Comparison of ENCODE assay signal across 8 cellular contexts in genomic region chr14:28609228-28609828, GRCh38.
A peak's percentile ranks its signal among the peaks of the same experiment; 100 is the strongest.
DNase-seq lines count a peak whose midpoint lies in the region; ATAC-seq and TF ChIP-seq lines count a peak whose summit lies in the region.

No MANE protein-coding gene starts in this region.

- no peaks in the 10 kb centered on the region for H3K4me1 ChIP-seq in lower lobe of right lung

- no peak overlapping the region for H3K4me3 ChIP-seq in lower lobe of right lung

- peak overlapping the region; percentile 84 for H3K27ac ChIP-seq in caudate nucleus (ENCODE audit: low read depth, low read length)
- H3K27ac ChIP-seq in lower lobe of right lung: no peak overlapping the region

- intact Hi-C loops in lower lobe of right lung (cut with DNase I): no loop called here

- DNase-seq in activated T-cell treated with anti-CD3 and anti-CD28 coated beads for 48 hours (ENCODE audit: low read depth) (peak; percentile 3), OCI-M1 (lab: John Stamatoyannopoulos, UW) (peak; percentile 77), caudate nucleus (lab: John Stamatoyannopoulos, UW) (peak in 58 of 61 donors; percentile 0 to 88 (median 56)), lower lobe of right lung (peak; percentile 50), NK-92 (lab: John Stamatoyannopoulos, UW; ENCODE audit: unreplicated experiment) (no peak)
- no peak for DNase-seq in activated T-cell treated with anti-CD3 and anti-CD28 coated beads, Interleukin-2, amount 50 U/mL, for 1 hour

- no peaks in the 10 kb centered on the region for H3K36me3 ChIP-seq in lower lobe of right lung

- no peak for TF ChIP-seq EP300 in Ishikawa (IDR thresholded peaks at IDR 0.05; ENCODE audit: borderline replicate concordance)

- H3K27me3 ChIP-seq in lower lobe of right lung (ENCODE audit: low read depth): no peaks in the 10 kb centered on the region

- peak; percentile 87 for TF ChIP-seq RAD21 in Ishikawa (IDR thresholded peaks at IDR 0.05; ENCODE audit: low read depth)

- ATAC-seq in lower lobe of right lung (peak in 1 of 2 donors; percentile 52), GM21515 (IDR thresholded peaks at IDR 0.05; ENCODE audit: unreplicated experiment) (no peak)

- peak; percentile 69 for TF ChIP-seq CTCF in lower lobe of right lung (IDR thresholded peaks at IDR 0.05)

- H3K9me3 ChIP-seq in lower lobe of right lung: no peaks in the 10 kb centered on the region

TF ChIP-seq in Ishikawa, 13 proteins besides CTCF, POLR2A, EP300 and RAD21:
- TF ChIP-seq NFIC (IDR thresholded peaks at IDR 0.05) (no peak), FOXM1 (IDR thresholded peaks at IDR 0.05; ENCODE audit: borderline replicate concordance, low read depth) (no peak), YY1 (IDR thresholded peaks at IDR 0.05; ENCODE audit: low read depth) (no peak), TAF1 (IDR thresholded peaks at IDR 0.05; ENCODE audit: low read depth) (no peak), TCF12 (IDR thresholded peaks at IDR 0.05; ENCODE audit: low read depth) (no peak), REST (IDR thresholded peaks at IDR 0.05; ENCODE audit: low read depth) (no peak), CREB1 (IDR thresholded peaks at IDR 0.05; ENCODE audit: low read depth) (no peak), CEBPB (IDR thresholded peaks at IDR 0.05) (no peak), EGR1 (IDR thresholded peaks at IDR 0.05) (no peak), ZBTB7A (IDR thresholded peaks at IDR 0.05; ENCODE audit: low read depth) (no peak), USF1 (IDR thresholded peaks at IDR 0.05) (no peak), MAX (IDR thresholded peaks at IDR 0.05) (no peak), TEAD4 (IDR thresholded peaks at IDR 0.05) (no peak)

Comparison
In these comparisons a context has a peak if more than half of its experiments do, and no peak if none do; other contexts are left out.
1. DNase-seq: peak in activated T-cell treated with anti-CD3 and anti-CD28 coated beads for 48 hours (single experiment), OCI-M1 (single experiment), caudate nucleus (58 of 61) and lower lobe of right lung (single experiment); none in activated T-cell treated with anti-CD3 and anti-CD28 coated beads, Interleukin-2, amount 50 U/mL, for 1 hour (single experiment) and NK-92 (single experiment).